9 cellular contexts compared by ENCODE assay signal in genomic region chr16:29745126-29745852, GRCh38. TPM values are rescaled to one million over a fixed set of nuclear protein-coding genes. Genes with fewer than 3 reads are reported as not detected.
DNase-seq lines count a peak whose midpoint lies in the region; ATAC-seq, FAIRE-seq and TF ChIP-seq lines count a peak whose summit lies in the region.
"Had no signal": no experiment of that assay in that cellular context is flagged by ENCODE, and none has a peak within 500 bp of the region (broad histone marks: within the 10 kb centered on the region; RNA-seq: fewer than 3 reads in every experiment).

No MANE protein-coding gene starts in this region.

- H3K4me1 Mint-ChIP-seq in activated CD4-positive, alpha-beta memory T cell treated with anti-CD3 and anti-CD28 coated beads, Interleukin-2, amount 10 ng/mL, durations not matched to agents 7 days and 5 days: peaks cover 73% of the 10 kb centered on the region

- TF ChIP-seq POLR2A in lower leg skin (IDR thresholded peaks at IDR 0.05): no peak

- FAIRE-seq in GM19239 (lab: Jason Lieb, UNC): peak; percentile 26

- no peaks in the 10 kb centered on the region for H3K9me3 Mint-ChIP-seq in activated CD4-positive, alpha-beta memory T cell treated with anti-CD3 and anti-CD28 coated beads, Interleukin-2, amount 10 ng/mL, durations not matched to agents 7 days and 5 days

- peaks cover 67% of the 10 kb centered on the region for H3K36me3 Mint-ChIP-seq in activated CD4-positive, alpha-beta memory T cell treated with anti-CD3 and anti-CD28 coated beads, Interleukin-2, amount 10 ng/mL, durations not matched to agents 7 days and 5 days (ENCODE audit: low read depth)

- H3K27ac ChIP-seq in substantia nigra (ENCODE audit: low read depth, low read length, poor library complexity, severe bottlenecking): peak overlapping the region; percentile 45
- H3K27ac ChIP-seq: KMS-11 had no signal

- CTCF ChIA-PET in activated CD4-positive, alpha-beta memory T cell treated with anti-CD3 and anti-CD28 coated beads, Interleukin-2, amount 10 ng/mL, durations not matched to agents 7 days and 5 days (lab: Charles Lee): interaction anchor here (0.7 to 2.7 kb wide), 7 partner anchors 23 to 103 kb away, joined by 3 to 19 read pairs (median 7); partner anchors contain the start of genes KIF22 and PAGR1

- peak overlapping the region; percentile 98 for H3K4me3 Mint-ChIP-seq in activated CD4-positive, alpha-beta memory T cell treated with anti-CD3 and anti-CD28 coated beads, Interleukin-2, amount 10 ng/mL, durations not matched to agents 7 days and 5 days

- no peaks in the 10 kb centered on the region for H3K27me3 Mint-ChIP-seq in activated CD4-positive, alpha-beta memory T cell treated with anti-CD3 and anti-CD28 coated beads, Interleukin-2, amount 10 ng/mL, durations not matched to agents 7 days and 5 days

- H3K27ac Mint-ChIP-seq in activated CD4-positive, alpha-beta memory T cell treated with anti-CD3 and anti-CD28 coated beads, Interleukin-2, amount 10 ng/mL, durations not matched to agents 7 days and 5 days: peak overlapping the region; percentile 93

- POLR2A ChIA-PET in activated CD4-positive, alpha-beta memory T cell treated with anti-CD3 and anti-CD28 coated beads, Interleukin-2, amount 10 ng/mL, durations not matched to agents 7 days and 5 days (lab: Charles Lee): interaction anchor here (0.7 to 4.2 kb wide), 17 partner anchors 9 to 320 kb away, joined by 3 to 45 read pairs (median 7); partner anchors contain the start of genes ALDOA, KCTD13, KIF22 and MAZ

- WGBS in lower leg skin, 2 donors: 73 to 76% methylated on average over 16 of the region's 16 CpGs

- TF ChIP-seq CTCF in lower leg skin (IDR thresholded peaks at IDR 0.05): no peak

- peak; percentile 60 for ATAC-seq in HG03354 (IDR thresholded peaks at IDR 0.05; ENCODE audit: poor library complexity, severe bottlenecking, unreplicated experiment)

- intact Hi-C loops in lower leg skin (cut with DNase I; ENCODE audit: low total_unique reads): no loop called here

- H3K4me3 ChIP-seq in lower leg skin (ENCODE audit: low read depth, poor library complexity, severe bottlenecking): no peak overlapping the region

- DNase-seq in GM19239 (ENCODE audit: insufficient read length, low spot score): peak; percentile 48
- DNase-seq in activated CD4-positive, alpha-beta memory T cell treated with anti-CD3 and anti-CD28 coated beads, Interleukin-2, amount 10 ng/mL, durations not matched to agents 7 days and 5 days: peak; percentile 60
- peak; percentile 29 for DNase-seq in iPS-NIHi11 (ENCODE audit: low spot score)
- DNase-seq in substantia nigra (lab: John Stamatoyannopoulos, UW): peak in 2 of 49 donors; percentile 15 to 16
- DNase-seq in lower leg skin (ENCODE audit: low spot score in 2 of 2): no peak
- DNase-seq in OCI-M2 (lab: John Stamatoyannopoulos, UW; ENCODE audit: unreplicated experiment): no peak
- no peak for DNase-seq in COR-L47 (lab: John Stamatoyannopoulos, UW)

RNA-seq across cellular contexts. Expression of gene C16orf54, which starts 0.5 kb away (rescaled TPM):
- total RNA-seq in activated CD4-positive, alpha-beta memory T cell treated with anti-CD3 and anti-CD28 coated beads, Interleukin-2, amount 10 ng/mL, durations not matched to agents 7 days and 5 days: 10 to 100 TPM; 94.6 to 99.2 TPM
- 1 to 10 TPM in 1 of 4 donors, under 1 TPM in 1, not detected in 2; 0.27 to 1.1 TPM for total RNA-seq in lower leg skin

RNA-seq across cellular contexts. Expression of gene ZG16, which starts 32.8 kb away (rescaled TPM):
- total RNA-seq in activated CD4-positive, alpha-beta memory T cell treated with anti-CD3 and anti-CD28 coated beads, Interleukin-2, amount 10 ng/mL, durations not matched to agents 7 days and 5 days: not detected
- not detected for total RNA-seq in lower leg skin

RNA-seq across cellular contexts. Expression of gene KIF22, which starts 45.3 kb away (rescaled TPM):
- total RNA-seq in activated CD4-positive, alpha-beta memory T cell treated with anti-CD3 and anti-CD28 coated beads, Interleukin-2, amount 10 ng/mL, durations not matched to agents 7 days and 5 days: 100 to 1,000 TPM; 187 to 192 TPM
- 10 to 100 TPM; 36.8 to 81.2 (median 44.9) TPM for total RNA-seq in lower leg skin

Comparison
In these comparisons a context has a peak if more than half of its experiments do, and no peak if none do; other contexts are left out.
1. DNase-seq: peak in GM19239 (single experiment), activated CD4-positive, alpha-beta memory T cell treated with anti-CD3 and anti-CD28 coated beads, Interleukin-2, amount 10 ng/mL, durations not matched to agents 7 days and 5 days (single experiment) and iPS-NIHi11 (single experiment); none in lower leg skin (0 of 2), OCI-M2 (single experiment) and COR-L47 (single experiment).
2. RNA of gene C16orf54, which starts 0.5 kb away (total RNA-seq): 94.6 to 99.2 TPM in activated CD4-positive, alpha-beta memory T cell treated with anti-CD3 and anti-CD28 coated beads, Interleukin-2, amount 10 ng/mL, durations not matched to agents 7 days and 5 days; 0.27 to 1.1 TPM in lower leg skin; every median in the first group is over 10 times any median in the second.